ENCODE assay signal across 13 cellular contexts in genomic region chr10:101142533-101143353, GRCh38. TPM values are rescaled to one million over a fixed set of nuclear protein-coding genes. Genes with fewer than 3 reads are reported as not detected.
DNase-seq lines count a peak whose midpoint lies in the region; ATAC-seq, FAIRE-seq and TF ChIP-seq lines count a peak whose summit lies in the region.
"Had no signal": no experiment of that assay in that cellular context is flagged by ENCODE, and none has a peak within 500 bp of the region (broad histone marks: within the 10 kb centered on the region; RNA-seq: fewer than 3 reads in every experiment).

No MANE protein-coding gene starts in this region.

- CTCF ChIA-PET in CD4-positive, alpha-beta T cell (lab: Charles Lee), result interaction anchor here (0.6 to 6.7 kb wide), 30 partner anchors 9 to 658 kb away, joined by 3 to 151 read pairs (median 5); partner anchors contain the start of genes KAZALD1 and TLX1
- CTCF ChIA-PET in HCT116 (lab: Charles Lee), result interaction anchor here (0.7 to 7.3 kb wide), 39 partner anchors 9 to 551 kb away, joined by 3 to 414 read pairs (median 6); partner anchors contain the start of genes KAZALD1, PDZD7, SFXN3 and TLX1
- CTCF ChIA-PET in CD8-positive, alpha-beta memory T cell (lab: Charles Lee), result interaction anchor here (0.7 to 9.3 kb wide), 43 partner anchors 10 to 254 kb away, joined by 3 to 287 read pairs (median 5); partner anchors contain the start of gene TLX1

- peaks cover 24% of the 10 kb centered on the region for H3K4me1 Mint-ChIP-seq in CD4-positive, alpha-beta T cell (ENCODE audit: low read depth)
- H3K4me1 Mint-ChIP-seq in astrocyte (ENCODE audit: low read depth, unreplicated experiment), result peaks cover 6% of the 10 kb centered on the region
- peaks cover 12 to 34% (median 32%) of the 10 kb centered on the region in 4 donors for H3K4me1 Mint-ChIP-seq in naive thymus-derived CD8-positive, alpha-beta T cell
- H3K4me1 Mint-ChIP-seq in CD8-positive, alpha-beta memory T cell, result peaks cover 20 to 48% (median 23%) of the 10 kb centered on the region in 3 donors

- H3K36me3 ChIP-seq in HCT116 (ENCODE audit: control insufficient read depth in 1 of 2, insufficient read depth in 2 of 2, low read length in 2 of 2), result no peaks in the 10 kb centered on the region
- H3K36me3 ChIP-seq in astrocyte (ENCODE audit: insufficient read depth, low read length), result no peaks in the 10 kb centered on the region
- no peaks in the 10 kb centered on the region for H3K36me3 ChIP-seq in CD8-positive, alpha-beta memory T cell (ENCODE audit: insufficient read depth, low read length)
- H3K36me3 ChIP-seq: BLaER1 treated with 17β-estradiol and CSF1 and Interleukin-3, amounts not matched to agents 10 nM and 100 nM; sigmoid colon had no signal

- H3K9me2 ChIP-seq in HCT116 (ENCODE audit: insufficient read depth), result no peaks in the 10 kb centered on the region

- H3K27ac ChIP-seq in CD4-positive, alpha-beta T cell (ENCODE audit: low read depth, low read length), result no peak overlapping the region
- H3K27ac ChIP-seq in HCT116 (ENCODE audit: low read depth, low read length) (no peak overlapping the region), astrocyte (ENCODE audit: low read depth, low read length) (no peak overlapping the region)
- no peak overlapping the region for H3K27ac ChIP-seq in CD8-positive, alpha-beta memory T cell (ENCODE audit: low read depth, low read length)
- H3K27ac ChIP-seq: BLaER1 treated with 17β-estradiol and CSF1 and Interleukin-3, amounts not matched to agents 10 nM and 100 nM; sigmoid colon had no signal

- peak; percentile 15 for ATAC-seq in CD4-positive, alpha-beta T cell (ENCODE audit: poor library complexity)
- peak; percentile 28 for ATAC-seq in HCT116
- peak; percentile 14 to 21 for ATAC-seq in naive thymus-derived CD8-positive, alpha-beta T cell
- no peak for ATAC-seq in left cardiac atrium

- H3K9me3 Mint-ChIP-seq in CD4-positive, alpha-beta T cell, result no peaks in the 10 kb centered on the region
- H3K9me3 Mint-ChIP-seq in astrocyte (ENCODE audit: unreplicated experiment), result peaks cover 10% of the 10 kb centered on the region
- no peaks in the 10 kb centered on the region for H3K9me3 Mint-ChIP-seq in naive thymus-derived CD8-positive, alpha-beta T cell
- H3K9me3 Mint-ChIP-seq in CD8-positive, alpha-beta memory T cell, result no peaks in the 10 kb centered on the region
- H3K9me3 Mint-ChIP-seq: central memory CD8-positive, alpha-beta T cell; T-helper 2 cell treated with Interferon-gamma antibody and Interleukin-4, amounts not matched to agents 5 μg/mL and 100 μg/mL, for 36 hours had no signal

- no peak overlapping the region for H3K27ac Mint-ChIP-seq in CD4-positive, alpha-beta T cell
- H3K27ac Mint-ChIP-seq in astrocyte (ENCODE audit: unreplicated experiment), result peak overlapping the region; percentile 53
- no peak overlapping the region for H3K27ac Mint-ChIP-seq in naive thymus-derived CD8-positive, alpha-beta T cell
- peak overlapping the region in 2 of 8 donors; percentile 28 to 44 for H3K27ac Mint-ChIP-seq in CD8-positive, alpha-beta memory T cell
- H3K27ac Mint-ChIP-seq: T-helper 2 cell treated with Interferon-gamma antibody and Interleukin-4, amounts not matched to agents 5 μg/mL and 100 μg/mL, for 36 hours had no signal

- no peak for DNase-seq in CD4-positive, alpha-beta T cell
- DNase-seq in HCT116 (ENCODE audit: low read depth, low spot score), result no peak
- DNase-seq in astrocyte (ENCODE audit: low read depth), result no peak
- no peak for DNase-seq in naive thymus-derived CD8-positive, alpha-beta T cell
- DNase-seq in left cardiac atrium, result no peak
- DNase-seq in AG08396 (ENCODE audit: low spot score), result no peak
- DNase-seq in CD8-positive, alpha-beta memory T cell, result no peak

- RAD21 ChIA-PET in HCT116 (lab: Charles Lee; ENCODE audit: low non-redundant PET in 1 of 2, low total read pairs in 2 of 2, uncharacterized antibody in 2 of 2, unreplicated experiment in 2 of 2), result interaction anchor here (0.8 to 2.3 kb wide), 21 partner anchors 42 to 128 kb away, joined by 3 to 92 read pairs (median 6); partner anchors contain the start of gene KAZALD1 (in 2 of the 2)

- no peak for TF ChIP-seq POLR2A in HCT116 (IDR thresholded peaks at IDR 0.05; ENCODE audit: borderline replicate concordance, extremely low read depth, insufficient read depth, insufficient read length)

- no peaks in the 10 kb centered on the region for H3K36me3 Mint-ChIP-seq in CD4-positive, alpha-beta T cell (ENCODE audit: low read depth)
- no peaks in the 10 kb centered on the region for H3K36me3 Mint-ChIP-seq in astrocyte (ENCODE audit: low read depth, unreplicated experiment)
- H3K36me3 Mint-ChIP-seq in naive thymus-derived CD8-positive, alpha-beta T cell, result peaks cover 0 to 6% (median 0%) of the 10 kb centered on the region in 3 donors
- H3K36me3 Mint-ChIP-seq in CD8-positive, alpha-beta memory T cell, result peaks cover 0 to 1% (median 0%) of the 10 kb centered on the region in 3 donors

- H3K4me3 ChIP-seq in HCT116 (replicated peaks in 1 of 2; ENCODE audit: low read depth in 1 of 2, low read length in 2 of 2) (0 out of 4 replicates have a peak overlapping the region, but pooled peaks of 1 of the 2 experiments have one; percentile 6), astrocyte (ENCODE audit: insufficient read depth, low read depth, low read length) (no peak overlapping the region)
- no peak overlapping the region for H3K4me3 ChIP-seq in CD8-positive, alpha-beta memory T cell (ENCODE audit: low read length)
- H3K4me3 ChIP-seq: BLaER1 treated with 17β-estradiol and CSF1 and Interleukin-3, amounts not matched to agents 10 nM and 100 nM; mucosa of descending colon; sigmoid colon had no signal

- POLR2A ChIA-PET in CD4-positive, alpha-beta T cell (lab: Charles Lee), result interaction anchor here (0.7 to 1.7 kb wide), 7 partner anchors 10 to 93 kb away, joined by 3 to 23 read pairs (median 4); partner anchors contain the start of gene KAZALD1
- POLR2A ChIA-PET in HCT116 (lab: Charles Lee), result interaction anchor here (1.0 to 2.3 kb wide), 12 partner anchors 15 to 112 kb away, joined by 3 to 36 read pairs (median 4); partner anchors contain the start of genes KAZALD1, PDZD7 and SFXN3
- POLR2A ChIA-PET in naive thymus-derived CD8-positive, alpha-beta T cell (lab: Charles Lee), result interaction anchor here (0.7 to 2.4 kb wide), 5 partner anchors 18 to 100 kb away, joined by 3 to 10 read pairs (median 5); partner anchors contain the start of gene KAZALD1
- POLR2A ChIA-PET in CD8-positive, alpha-beta memory T cell (lab: Charles Lee), result interaction anchor here (2.4 kb wide), 1 partner anchor 47 kb away, joined by 10 read pairs; no protein-coding TSS in a partner anchor

- H4K20me1 ChIP-seq in HCT116 (ENCODE audit: insufficient read depth), result no peaks in the 10 kb centered on the region
- H4K20me1 ChIP-seq in astrocyte (ENCODE audit: insufficient read depth, low read length), result peaks cover 7% of the 10 kb centered on the region

- intact Hi-C loops in CD4-positive, alpha-beta T cell (cut with DNase I, micrococcal nuclease), result loop anchor here (1.0 to 5.0 kb wide), 3 partner anchors 47 to 100 kb away; no protein-coding TSS in a partner anchor
- intact Hi-C loops in HCT116 (cut with micrococcal nuclease), result loop anchor here (1.0 kb wide), 3 partner anchors 47 to 101 kb away; no protein-coding TSS in a partner anchor
- intact Hi-C loops in left cardiac atrium (cut with DNase I), result loop anchor here in 1 of 2 donors (1.0 kb wide), 1 partner anchor 47 kb away; no protein-coding TSS in a partner anchor

- FAIRE-seq in astrocyte (lab: Jason Lieb, UNC), result no peak

- BruUV-seq in HCT116 (replicated peaks; lab: Mats Ljungman, UMichigan), result no TSS peak

- peak overlapping the region; percentile 74 for H2AFZ ChIP-seq in HCT116 (ENCODE audit: low read depth, low read length, poor library complexity, severe bottlenecking)
- H2AFZ ChIP-seq in astrocyte (ENCODE audit: low read depth, low read length), result no peak overlapping the region

- H3K9ac ChIP-seq in HCT116 (ENCODE audit: low read length) (no peak overlapping the region; the same call in 1 of the 2 replicates), astrocyte (ENCODE audit: low read length) (no peak overlapping the region)
- H3K9ac ChIP-seq: BLaER1 treated with 17β-estradiol and CSF1 and Interleukin-3, amounts not matched to agents 10 nM and 100 nM had no signal

- peak overlapping the region; percentile 58 for H3K4me2 ChIP-seq in HCT116 (ENCODE audit: low read length)
- peak overlapping the region; percentile 63 for H3K4me2 ChIP-seq in astrocyte (ENCODE audit: low read length)

- peaks cover 3 to 23% of the 10 kb centered on the region in 2 experiments; a peak in 3 of 4 replicates for H3K4me1 ChIP-seq in HCT116 (ENCODE audit: control insufficient read depth in 1 of 2, insufficient read depth in 2 of 2, low read length in 2 of 2)
- H3K4me1 ChIP-seq in astrocyte (ENCODE audit: insufficient read depth, low read length), result no peaks in the 10 kb centered on the region
- H3K4me1 ChIP-seq in CD8-positive, alpha-beta memory T cell (ENCODE audit: insufficient read depth, low read length), result peaks cover 9% of the 10 kb centered on the region

- H3K27me3 ChIP-seq in CD4-positive, alpha-beta T cell (ENCODE audit: control insufficient read depth, insufficient read depth, low read length), result peaks cover 100% of the 10 kb centered on the region
- no peaks in the 10 kb centered on the region for H3K27me3 ChIP-seq in HCT116 (ENCODE audit: insufficient read depth, low read length)
- H3K27me3 ChIP-seq in astrocyte (ENCODE audit: insufficient read depth, low read length), result peaks cover 95% of the 10 kb centered on the region
- peaks cover 79% of the 10 kb centered on the region for H3K27me3 ChIP-seq in CD8-positive, alpha-beta memory T cell (ENCODE audit: insufficient read depth, low read length, poor library complexity, severe bottlenecking)

- TF ChIP-seq CTCF in CD4-positive, alpha-beta T cell (IDR thresholded peaks at IDR 0.05), result peak; percentile 57
- TF ChIP-seq CTCF in HCT116 (IDR thresholded peaks at IDR 0.05 in 2 of 3, conservative IDR thresholded peaks at IDR 0.05 in 1 of 3; ENCODE audit: borderline replicate concordance in 1 of 3, insufficient read depth in 1 of 3, low read depth in 2 of 3, low read length in 2 of 3), result no peak
- no peak for TF ChIP-seq CTCF in astrocyte (IDR thresholded peaks at IDR 0.05; ENCODE audit: insufficient read depth, low read depth, low read length)

- H3K79me2 ChIP-seq in HCT116 (ENCODE audit: insufficient read depth, low read length) (no peaks in the 10 kb centered on the region), astrocyte (ENCODE audit: insufficient read depth, low read length) (no peaks in the 10 kb centered on the region)

- H3K4me3 Mint-ChIP-seq in CD4-positive, alpha-beta T cell, result no peak overlapping the region
- no peak overlapping the region for H3K4me3 Mint-ChIP-seq in astrocyte (ENCODE audit: unreplicated experiment)
- peak overlapping the region in 2 of 10 donors; percentile 14 to 44 for H3K4me3 Mint-ChIP-seq in naive thymus-derived CD8-positive, alpha-beta T cell
- peak overlapping the region in 1 of 7 donors; percentile 28 for H3K4me3 Mint-ChIP-seq in CD8-positive, alpha-beta memory T cell
- H3K4me3 Mint-ChIP-seq: central memory CD8-positive, alpha-beta T cell; T-helper 2 cell treated with Interferon-gamma antibody and Interleukin-4, amounts not matched to agents 5 μg/mL and 100 μg/mL, for 36 hours had no signal

- peaks cover 93% of the 10 kb centered on the region for H3K27me3 Mint-ChIP-seq in CD4-positive, alpha-beta T cell
- H3K27me3 Mint-ChIP-seq in astrocyte (ENCODE audit: low read depth, unreplicated experiment), result peaks cover 84% of the 10 kb centered on the region
- peaks cover 36 to 98% (median 66%) of the 10 kb centered on the region in 5 donors for H3K27me3 Mint-ChIP-seq in naive thymus-derived CD8-positive, alpha-beta T cell
- H3K27me3 Mint-ChIP-seq in CD8-positive, alpha-beta memory T cell, result peaks cover 73 to 85% of the 10 kb centered on the region in 2 donors

- no peaks in the 10 kb centered on the region for H3K9me3 ChIP-seq in CD4-positive, alpha-beta T cell (ENCODE audit: control insufficient read depth, low read length)
- no peaks in the 10 kb centered on the region for H3K9me3 ChIP-seq in HCT116 (ENCODE audit: control insufficient read depth in 1 of 2, insufficient read depth in 1 of 2, low read depth in 1 of 2, low read length in 2 of 2)
- H3K9me3 ChIP-seq in astrocyte (ENCODE audit: insufficient read depth, low read depth, low read length), result no peaks in the 10 kb centered on the region
- no peaks in the 10 kb centered on the region for H3K9me3 ChIP-seq in CD8-positive, alpha-beta memory T cell (ENCODE audit: low read length)
- H3K9me3 ChIP-seq: mucosa of descending colon, sigmoid colon had no signal

- TF ChIP-seq RAD21 in HCT116 (IDR thresholded peaks at IDR 0.05; ENCODE audit: low read depth), result no peak

RNA-seq across cellular contexts. Expression of gene TLX1, which starts 11.6 kb away (rescaled TPM):
- not detected for total RNA-seq in CD4-positive, alpha-beta T cell
- total RNA-seq in HCT116 (2021; ENCODE audit: unreplicated experiment) (not detected), astrocyte (not detected in 2 replicates), left cardiac atrium (under 1 TPM in 1 of 2 donors, not detected in 1; 0.21 TPM)
- polyA plus RNA-seq in HCT116 (2012), result 0.09 and 0.42 TPM in 2 replicates
- total RNA-seq in naive thymus-derived CD8-positive, alpha-beta T cell, result not detected
- polyA plus RNA-seq in naive thymus-derived CD8-positive, alpha-beta T cell, result not detected
- total RNA-seq in CD8-positive, alpha-beta memory T cell, result not detected
- not detected for polyA plus RNA-seq in CD8-positive, alpha-beta memory T cell
- total RNA-seq: osteocyte, sigmoid colon had no signal

Comparison
In these comparisons a context has a peak if more than half of its experiments do, and no peak if none do; other contexts are left out.
1. ATAC-seq: peak in CD4-positive, alpha-beta T cell (single experiment), HCT116 (single experiment) and naive thymus-derived CD8-positive, alpha-beta T cell (2 of 2); none in left cardiac atrium (0 of 2).